10 cellular contexts compared by ENCODE assay signal in genomic region chr3:71022552-71023335, GRCh38.
A peak's percentile ranks its signal among the peaks of the same experiment; 100 is the strongest.
DNase-seq lines count a peak whose midpoint lies in the region; ATAC-seq and TF ChIP-seq lines count a peak whose summit lies in the region.
"Had no signal": no experiment of that assay in that cellular context is flagged by ENCODE, and none has a peak within 500 bp of the region (broad histone marks: within the 10 kb centered on the region; RNA-seq: fewer than 3 reads in every experiment).

No MANE protein-coding gene starts in this region.

- ATAC-seq in HG02981 (IDR thresholded peaks at IDR 0.05; ENCODE audit: unreplicated experiment) (no peak), HG02870 (IDR thresholded peaks at IDR 0.05; ENCODE audit: unreplicated experiment) (no peak), GM19324 (IDR thresholded peaks at IDR 0.05; ENCODE audit: low FRiP score, unreplicated experiment) (no peak)

- no peaks in the 10 kb centered on the region; the same call in 1 of the 2 replicates for H3K79me2 ChIP-seq in OCI-LY1 (ENCODE audit: insufficient read depth, low read length)

- H3K4me2 ChIP-seq in OCI-LY1 (ENCODE audit: low read length) = no peak overlapping the region

- H3K36me3 Mint-ChIP-seq in endothelial cell (ENCODE audit: low read depth, unreplicated experiment) (no peaks in the 10 kb centered on the region), nephron progenitor cell (ENCODE audit: low read depth) (peaks cover 49% of the 10 kb centered on the region)

- no peak overlapping the region for H3K4me3 ChIP-seq in OCI-LY1 (ENCODE audit: low read depth, low read length, poor library complexity, severe bottlenecking)
- no peak overlapping the region for H3K4me3 ChIP-seq in MG63

- no peak overlapping the region for H2AFZ ChIP-seq in OCI-LY1 (ENCODE audit: low read length)

- no peak overlapping the region for H3K9ac ChIP-seq in OCI-LY1 (ENCODE audit: low read length)

- H3K9me3 Mint-ChIP-seq in endothelial cell (ENCODE audit: unreplicated experiment) (no peaks in the 10 kb centered on the region), nephron progenitor cell (no peaks in the 10 kb centered on the region)

- H3K4me3 Mint-ChIP-seq in endothelial cell (ENCODE audit: unreplicated experiment) = no peak overlapping the region
- no peak overlapping the region for H3K4me3 Mint-ChIP-seq in nephron progenitor cell

- H3K27me3 ChIP-seq in OCI-LY1 (ENCODE audit: insufficient read depth, low read length) (no peaks in the 10 kb centered on the region), MG63 (no peaks in the 10 kb centered on the region)

- no peaks in the 10 kb centered on the region for H3K9me3 ChIP-seq in OCI-LY1 (ENCODE audit: low read length)
- no peaks in the 10 kb centered on the region for H3K9me3 ChIP-seq in MG63

- TF ChIP-seq CTCF in OCI-LY1 (IDR thresholded peaks at IDR 0.05; ENCODE audit: low read length) = 0 out of 2 replicates have a peak, but pooled peaks have one; percentile 9
- TF ChIP-seq CTCF in endothelial cell (IDR thresholded peaks at IDR 0.05; ENCODE audit: unreplicated experiment) = no peak
- TF ChIP-seq CTCF in nephron progenitor cell (IDR thresholded peaks at IDR 0.05) = no peak

- H3F3A ChIP-seq in OCI-LY1 (ENCODE audit: insufficient read depth, low read length) = no peaks in the 10 kb centered on the region

- H3K36me3 ChIP-seq in OCI-LY1 (ENCODE audit: insufficient read depth, low read length) = peaks cover 41% of the 10 kb centered on the region
- no peaks in the 10 kb centered on the region; the same call in none of the 2 replicates for H3K36me3 ChIP-seq in MG63

- no peaks in the 10 kb centered on the region for H3K9me2 ChIP-seq in OCI-LY1 (ENCODE audit: low read depth, low read length)

- H3K4me1 Mint-ChIP-seq in endothelial cell (ENCODE audit: unreplicated experiment) = peaks cover 5% of the 10 kb centered on the region
- peaks cover 35% of the 10 kb centered on the region for H3K4me1 Mint-ChIP-seq in nephron progenitor cell

- H3K4me1 ChIP-seq in OCI-LY1 (ENCODE audit: insufficient read depth, low read length, severe bottlenecking) = no peaks in the 10 kb centered on the region

- peak; percentile 66 for DNase-seq in ELF-1 (ENCODE audit: low read depth, low spot score)
- peak; percentile 42 for DNase-seq in endothelial cell (ENCODE audit: low spot score)
- DNase-seq in nephron progenitor cell = no peak
- DNase-seq in MG63 = no peak
- DNase-seq: left cardiac atrium, NCI-H1105 had no signal

- H4K20me1 ChIP-seq in OCI-LY1 (ENCODE audit: insufficient read depth, low read length) = no peaks in the 10 kb centered on the region

- no peak overlapping the region for H3K27ac ChIP-seq in OCI-LY1 (ENCODE audit: low read depth, low read length, poor library complexity, severe bottlenecking)

- H3K27me3 Mint-ChIP-seq in endothelial cell (ENCODE audit: unreplicated experiment) = peaks cover under 1% of the 10 kb centered on the region
- H3K27me3 Mint-ChIP-seq in nephron progenitor cell (ENCODE audit: low read depth, poor library complexity) = no peaks in the 10 kb centered on the region

- H3K27ac Mint-ChIP-seq in endothelial cell (ENCODE audit: unreplicated experiment) = peak overlapping the region; percentile 3
- peak overlapping the region; percentile 46 for H3K27ac Mint-ChIP-seq in nephron progenitor cell

Comparison
In these comparisons a context has a peak if more than half of its experiments do, and no peak if none do; other contexts are left out.
1. DNase-seq: peak in ELF-1 (single experiment) and endothelial cell (single experiment); none in nephron progenitor cell (single experiment) and MG63 (single experiment).